ENCODE assay signal across 8 cellular contexts in the genomic region with DNA sequence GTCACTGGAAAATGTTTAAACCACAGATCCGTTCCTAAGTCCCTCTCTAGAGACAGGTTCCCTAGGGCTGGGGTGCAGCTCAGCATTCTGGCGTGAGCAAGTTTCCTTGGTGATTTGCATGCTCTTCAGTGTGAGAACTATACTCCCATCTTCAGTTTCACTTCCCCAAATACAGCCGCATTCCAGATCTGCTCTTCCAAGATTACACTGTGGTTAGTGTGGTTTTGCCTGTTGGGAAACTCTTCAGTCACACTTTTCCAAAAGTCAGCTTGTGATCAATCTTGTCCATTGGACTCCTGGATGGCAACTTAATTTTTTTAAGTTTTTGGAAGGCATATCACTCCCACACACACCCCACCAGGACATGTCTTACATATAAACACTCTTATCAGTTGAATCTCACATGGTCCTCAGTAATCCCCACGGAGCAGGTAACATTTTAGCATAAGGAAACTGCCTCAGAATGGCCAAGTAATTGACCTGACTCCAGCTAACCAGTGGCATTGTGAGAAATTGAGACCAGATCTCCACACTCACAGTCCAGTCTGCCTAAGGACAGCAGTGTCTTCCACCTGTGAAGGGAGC. TPM values are rescaled to one million over a fixed set of nuclear protein-coding genes. Genes with fewer than 3 reads are reported as not detected.
DNase-seq lines count a peak whose midpoint lies in the region; ATAC-seq, FAIRE-seq and TF ChIP-seq lines count a peak whose summit lies in the region.

No MANE protein-coding gene starts in this region.

- H3K27me3 Mint-ChIP-seq in activated naive CD8-positive, alpha-beta T cell treated with anti-CD3 and anti-CD28 coated beads, Interleukin-2, amount 50 U/mL, for 24 hours: no peaks in the 10 kb centered on the region

- H3K27ac ChIP-seq in AG04450 (ENCODE audit: low read depth, low read length): peak overlapping the region; percentile 54

- no peak overlapping the region for H3K27ac Mint-ChIP-seq in activated naive CD8-positive, alpha-beta T cell treated with anti-CD3 and anti-CD28 coated beads, Interleukin-2, amount 50 U/mL, for 24 hours

- peaks cover 28% of the 10 kb centered on the region for H3K36me3 Mint-ChIP-seq in activated naive CD8-positive, alpha-beta T cell treated with anti-CD3 and anti-CD28 coated beads, Interleukin-2, amount 50 U/mL, for 24 hours (ENCODE audit: low read depth)

- CTCF ChIA-PET in AG04450 (lab: Charles Lee): interaction anchor here (0.6 kb wide), 1 partner anchor 413 kb away, joined by 3 read pairs; no protein-coding TSS in a partner anchor

- DNase-seq in AG04450 (ENCODE audit: low read depth, low spot score) (peak; percentile 55), GM19239 (ENCODE audit: insufficient read length, low spot score) (peak; percentile 79), choroid plexus epithelial cell (ENCODE audit: low read depth) (peak; percentile 57), SHP77 (lab: John Stamatoyannopoulos, UW) (no peak), KG1 (lab: John Stamatoyannopoulos, UW) (no peak), NCI-H1092 (lab: John Stamatoyannopoulos, UW) (no peak)
- no peak for DNase-seq in activated naive CD8-positive, alpha-beta T cell treated with anti-CD3 and anti-CD28 coated beads, Interleukin-2, amount 50 U/mL, for 24 hours

- no peaks in the 10 kb centered on the region for H3K27me3 ChIP-seq in AG04450 (ENCODE audit: control insufficient read depth, insufficient read depth, low read length)

- no peaks in the 10 kb centered on the region for H3K9me3 ChIP-seq in AG04450 (ENCODE audit: control insufficient read depth, insufficient read depth, low read length)

- H3K4me3 ChIP-seq in AG04450 (ENCODE audit: low read depth, low read length) (no peak overlapping the region), choroid plexus epithelial cell (ENCODE audit: low read depth, low read length) (no peak overlapping the region)

- H3K4me3 Mint-ChIP-seq in activated naive CD8-positive, alpha-beta T cell treated with anti-CD3 and anti-CD28 coated beads, Interleukin-2, amount 50 U/mL, for 24 hours: no peak overlapping the region

- peak; percentile 63 for ATAC-seq in HG03469 (IDR thresholded peaks at IDR 0.05; ENCODE audit: unreplicated experiment)
- ATAC-seq in activated naive CD8-positive, alpha-beta T cell treated with anti-CD3 and anti-CD28 coated beads, Interleukin-2, amount 50 U/mL, for 24 hours: no peak

- POLR2A ChIA-PET in AG04450 (lab: Yijun Ruan, JAX): interaction anchor here (1.3 kb wide), 1 partner anchor 33 kb away, joined by 4 read pairs; a partner anchor contains a TSS

- TF ChIP-seq CTCF in AG04450 (IDR thresholded peaks at IDR 0.05; ENCODE audit: low read depth, low read length): no peak
- no peak for TF ChIP-seq CTCF in choroid plexus epithelial cell (conservative IDR thresholded peaks at IDR 0.05; ENCODE audit: low read depth, low read length)

- FAIRE-seq in GM19239 (lab: Jason Lieb, UNC): peak; percentile 92

- peaks cover 8% of the 10 kb centered on the region for H3K4me1 Mint-ChIP-seq in activated naive CD8-positive, alpha-beta T cell treated with anti-CD3 and anti-CD28 coated beads, Interleukin-2, amount 50 U/mL, for 24 hours

- no peaks in the 10 kb centered on the region for H3K9me3 Mint-ChIP-seq in activated naive CD8-positive, alpha-beta T cell treated with anti-CD3 and anti-CD28 coated beads, Interleukin-2, amount 50 U/mL, for 24 hours

RNA-seq across cellular contexts. Expression of a gene that starts 33.5 kb away (rescaled TPM):
- polyA plus RNA-seq in AG04450 (2011; rRNA removed): 1.3 and 2.9 TPM in 2 replicates
- polyA minus RNA-seq in AG04450 (2011; rRNA and poly(A)+ RNA removed): 11.0 and 13.5 TPM in 2 replicates

Comparison
In these comparisons a context has a peak if more than half of its experiments do, and no peak if none do; other contexts are left out.
1. DNase-seq: peak in AG04450 (single experiment), GM19239 (single experiment) and choroid plexus epithelial cell (single experiment); none in activated naive CD8-positive, alpha-beta T cell treated with anti-CD3 and anti-CD28 coated beads, Interleukin-2, amount 50 U/mL, for 24 hours (single experiment), SHP77 (0 of 2), KG1 (single experiment) and NCI-H1092 (single experiment).